In the genomic region with DNA sequence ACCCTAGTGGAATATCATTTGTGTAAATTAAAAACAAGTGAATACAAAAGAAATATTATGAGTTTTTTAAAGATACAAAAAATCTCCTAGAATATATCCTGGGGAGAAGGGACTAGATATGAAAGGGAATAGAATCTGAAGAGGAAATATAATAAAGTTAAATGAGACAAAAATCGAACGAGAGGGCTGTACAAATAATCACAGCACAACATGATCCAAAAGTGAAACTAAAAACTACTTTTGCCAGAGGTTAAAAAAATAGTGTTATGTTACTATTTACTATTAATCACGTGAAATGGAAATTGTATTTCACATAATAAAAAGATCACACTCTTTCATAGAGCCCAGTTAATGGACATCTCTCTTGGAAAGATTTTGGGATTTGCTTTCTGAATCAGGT, we compare ENCODE assay signal across 12 cellular contexts. TPM values are rescaled to one million over a fixed set of nuclear protein-coding genes. Genes with fewer than 3 reads are reported as not detected.
DNase-seq lines count a peak whose midpoint lies in the region; ATAC-seq and TF ChIP-seq lines count a peak whose summit lies in the region.
"Had no signal": no experiment of that assay in that cellular context is flagged by ENCODE, and none has a peak within 500 bp of the region (broad histone marks: within the 10 kb centered on the region; RNA-seq: fewer than 3 reads in every experiment).

No MANE protein-coding gene starts in this region.

- DNase-seq in activated naive CD8-positive, alpha-beta T cell treated with anti-CD3 and anti-CD28 coated beads for 36 hours = no peak
- DNase-seq in PC-3 (no peak), fibroblast of villous mesenchyme (ENCODE audit: low read depth) (peak; percentile 6), neural progenitor cell (ENCODE audit: low spot score) (no peak), retina (no peak)
- DNase-seq: BE2C, brain microvascular endothelial cell, NCI-H1694 had no signal

- H3K4me1 ChIP-seq in PC-3 (ENCODE audit: insufficient read depth, low read length) (peaks cover 9% of the 10 kb centered on the region), thymus (ENCODE audit: control insufficient read depth, insufficient read depth, low read length) (no peaks in the 10 kb centered on the region), neural progenitor cell (no peaks in the 10 kb centered on the region)
- H3K4me1 ChIP-seq: BE2C had no signal

- no peaks in the 10 kb centered on the region for H4K20me1 ChIP-seq in PC-3 (ENCODE audit: low read length)
- no peaks in the 10 kb centered on the region for H4K20me1 ChIP-seq in neural progenitor cell (ENCODE audit: low read depth)

- no peaks in the 10 kb centered on the region for H3K36me3 Mint-ChIP-seq in activated naive CD8-positive, alpha-beta T cell
- H3K36me3 Mint-ChIP-seq in activated naive CD8-positive, alpha-beta T cell treated with anti-CD3 and anti-CD28 coated beads for 36 hours = peaks cover 3% of the 10 kb centered on the region
- H3K36me3 Mint-ChIP-seq in neural progenitor cell = no peaks in the 10 kb centered on the region

- H3F3A ChIP-seq in PC-3 (ENCODE audit: low read length, unreplicated experiment) (no peaks in the 10 kb centered on the region), neural progenitor cell (ENCODE audit: low read depth) (no peaks in the 10 kb centered on the region)

- TF ChIP-seq CTCF in PC-3 (conservative IDR thresholded peaks at IDR 0.05; ENCODE audit: low read depth, low read length) (no peak), fibroblast of villous mesenchyme (IDR thresholded peaks at IDR 0.05; ENCODE audit: insufficient read depth, low read depth, low read length) (no peak), neural progenitor cell (IDR thresholded peaks at IDR 0.05) (no peak)

- H3K9ac ChIP-seq in PC-3 (ENCODE audit: low read length) = no peak overlapping the region
- H3K9ac ChIP-seq in neural progenitor cell = no peak overlapping the region

- no peaks in the 10 kb centered on the region for H3K27me3 ChIP-seq in PC-3 (ENCODE audit: low read length)
- no peaks in the 10 kb centered on the region for H3K27me3 ChIP-seq in thymus (ENCODE audit: control insufficient read depth, insufficient read depth)
- H3K27me3 ChIP-seq in neural progenitor cell = no peaks in the 10 kb centered on the region
- H3K27me3 ChIP-seq: BE2C, brain microvascular endothelial cell had no signal

- H3K36me3 ChIP-seq in PC-3 (ENCODE audit: low read depth, low read length) (no peaks in the 10 kb centered on the region), thymus (ENCODE audit: control insufficient read depth, insufficient read depth) (no peaks in the 10 kb centered on the region), neural progenitor cell (no peaks in the 10 kb centered on the region)
- H3K36me3 ChIP-seq: BE2C, brain microvascular endothelial cell had no signal

- CTCF ChIA-PET in PC-3 (lab: Charles Lee) = no interaction called here

- intact Hi-C loops in PC-3 (cut with micrococcal nuclease) = loop anchor here (5.0 kb wide), 1 partner anchor 82 kb away; no protein-coding TSS in a partner anchor

- H3K4me1 Mint-ChIP-seq in activated naive CD8-positive, alpha-beta T cell (ENCODE audit: low read depth) = peaks cover 38% of the 10 kb centered on the region
- H3K4me1 Mint-ChIP-seq in activated naive CD8-positive, alpha-beta T cell treated with anti-CD3 and anti-CD28 coated beads for 36 hours = peaks cover 32% of the 10 kb centered on the region
- H3K4me1 Mint-ChIP-seq in neural progenitor cell = no peaks in the 10 kb centered on the region

- H2AFZ ChIP-seq in PC-3 (ENCODE audit: low read length) (peak overlapping the region; percentile 68), neural progenitor cell (replicated peaks) (no peak overlapping the region)

- no peaks in the 10 kb centered on the region for H3K79me2 ChIP-seq in PC-3 (ENCODE audit: low read length)
- no peaks in the 10 kb centered on the region for H3K79me2 ChIP-seq in neural progenitor cell (ENCODE audit: low read depth)

- WGBS in thymus = 16% methylated on average over 3 of the region's 3 CpGs

- H3K27ac ChIP-seq in PC-3 (ENCODE audit: low read length) (no peak overlapping the region), thymus (ENCODE audit: low read depth) (no peak overlapping the region), neural progenitor cell (no peak overlapping the region)
- H3K27ac ChIP-seq: brain microvascular endothelial cell, epithelial cell of prostate had no signal

- H3K27me3 Mint-ChIP-seq in activated naive CD8-positive, alpha-beta T cell = no peaks in the 10 kb centered on the region
- H3K27me3 Mint-ChIP-seq in activated naive CD8-positive, alpha-beta T cell treated with anti-CD3 and anti-CD28 coated beads for 36 hours = no peaks in the 10 kb centered on the region
- H3K27me3 Mint-ChIP-seq in neural progenitor cell (ENCODE audit: insufficient read depth, low read depth) = no peaks in the 10 kb centered on the region

- POLR2A ChIA-PET in PC-3 (lab: Charles Lee; ENCODE audit: unreplicated experiment) = no interaction called here

- no peaks in the 10 kb centered on the region for H3K9me2 ChIP-seq in PC-3 (replicated peaks; ENCODE audit: low read length)

- H3K9me3 ChIP-seq in PC-3 (ENCODE audit: low read length) (no peaks in the 10 kb centered on the region), thymus (ENCODE audit: control insufficient read depth) (no peaks in the 10 kb centered on the region), neural progenitor cell (ENCODE audit: low read depth) (no peaks in the 10 kb centered on the region)
- H3K9me3 ChIP-seq: BE2C had no signal

- ATAC-seq in PC-3 = no peak
- no peak for ATAC-seq in HG02610 (IDR thresholded peaks at IDR 0.05; ENCODE audit: unreplicated experiment)

- peak overlapping the region; percentile 55 for H3K4me3 Mint-ChIP-seq in activated naive CD8-positive, alpha-beta T cell
- H3K4me3 Mint-ChIP-seq in activated naive CD8-positive, alpha-beta T cell treated with anti-CD3 and anti-CD28 coated beads for 36 hours = no peak overlapping the region
- no peak overlapping the region for H3K4me3 Mint-ChIP-seq in neural progenitor cell

- H3K4me3 ChIP-seq in PC-3 (ENCODE audit: low read length) = peak overlapping the region; percentile 56
- peak overlapping the region; percentile 19 for H3K4me3 ChIP-seq in fibroblast of villous mesenchyme (ENCODE audit: low read depth, low read length)
- H3K4me3 ChIP-seq in thymus (ENCODE audit: low read length) = peak overlapping the region; percentile 32
- H3K4me3 ChIP-seq in neural progenitor cell = no peak overlapping the region

- no TSS peak for BruUV-seq in PC-3 (replicated peaks; lab: Mats Ljungman, UMichigan)

- H3K27ac Mint-ChIP-seq in activated naive CD8-positive, alpha-beta T cell = no peak overlapping the region
- no peak overlapping the region for H3K27ac Mint-ChIP-seq in activated naive CD8-positive, alpha-beta T cell treated with anti-CD3 and anti-CD28 coated beads for 36 hours
- no peak overlapping the region for H3K27ac Mint-ChIP-seq in neural progenitor cell

- no peaks in the 10 kb centered on the region for H3K9me3 Mint-ChIP-seq in activated naive CD8-positive, alpha-beta T cell (ENCODE audit: low read depth)
- no peaks in the 10 kb centered on the region for H3K9me3 Mint-ChIP-seq in activated naive CD8-positive, alpha-beta T cell treated with anti-CD3 and anti-CD28 coated beads for 36 hours
- peaks cover 9% of the 10 kb centered on the region for H3K9me3 Mint-ChIP-seq in neural progenitor cell

- peak overlapping the region; percentile 77 for H3K4me2 ChIP-seq in PC-3 (ENCODE audit: low read length)
- no peak overlapping the region for H3K4me2 ChIP-seq in neural progenitor cell

RNA-seq across cellular contexts. Expression of a gene that starts 28.6 kb away (rescaled TPM):
- 10 to 100 TPM; 69.8 to 75.4 TPM for total RNA-seq in activated naive CD8-positive, alpha-beta T cell treated with anti-CD3 and anti-CD28 coated beads for 36 hours
- total RNA-seq in PC-3 (2014; rRNA removed) (27.0 and 37.1 TPM in 2 replicates), fibroblast of villous mesenchyme (55.7 and 81.2 TPM in 2 replicates), neural progenitor cell (ENCODE audit: low replicate concordance) (102 and 180 TPM in 2 replicates)
- polyA plus RNA-seq in thymus = 121 TPM

RNA-seq across cellular contexts. Expression of a gene that starts 28.9 kb away (rescaled TPM):
- 10 to 100 TPM; 16.2 to 17.2 TPM for total RNA-seq in activated naive CD8-positive, alpha-beta T cell treated with anti-CD3 and anti-CD28 coated beads for 36 hours
- total RNA-seq in PC-3 (2014; rRNA removed) (5.0 and 6.9 TPM in 2 replicates), fibroblast of villous mesenchyme (13.2 and 20.7 TPM in 2 replicates), neural progenitor cell (ENCODE audit: low replicate concordance) (9.8 and 18.9 TPM in 2 replicates)
- 9.5 TPM for polyA plus RNA-seq in thymus
